ENCODE assay signal across 8 cellular contexts in genomic region chr2:45008296-45009129, GRCh38.
A peak's percentile ranks its signal among the peaks of the same experiment; 100 is the strongest.
DNase-seq lines count a peak whose midpoint lies in the region; ATAC-seq and TF ChIP-seq lines count a peak whose summit lies in the region.

No MANE protein-coding gene starts in this region.

- H3K9me3 ChIP-seq in endocrine pancreas (ENCODE audit: control insufficient read depth, low read length), result no peaks in the 10 kb centered on the region

- H3K27me3 Mint-ChIP-seq in nephron progenitor cell (ENCODE audit: low read depth, poor library complexity), result peaks cover 97% of the 10 kb centered on the region

- H3K4me1 ChIP-seq in endocrine pancreas (ENCODE audit: control insufficient read depth, insufficient read depth, low read length), result no peaks in the 10 kb centered on the region

- no peak overlapping the region for H3K27ac Mint-ChIP-seq in nephron progenitor cell

- peaks cover 61% of the 10 kb centered on the region for H3K4me1 Mint-ChIP-seq in nephron progenitor cell

- H3K27me3 ChIP-seq in endocrine pancreas (ENCODE audit: control insufficient read depth, insufficient read depth, low read length), result peaks cover 4% of the 10 kb centered on the region

- H3K36me3 ChIP-seq in endocrine pancreas (ENCODE audit: control insufficient read depth, insufficient read depth, low read length), result peaks cover 4% of the 10 kb centered on the region

- H3K4me3 ChIP-seq in endocrine pancreas (ENCODE audit: control insufficient read depth, insufficient read depth, low read length), result peak overlapping the region; percentile 61

- peak overlapping the region; percentile 86 for H3K4me3 Mint-ChIP-seq in nephron progenitor cell

- no peak for TF ChIP-seq CTCF in nephron progenitor cell (IDR thresholded peaks at IDR 0.05)

- no peaks in the 10 kb centered on the region for H3K9me3 Mint-ChIP-seq in nephron progenitor cell

- peak overlapping the region; percentile 34 for H3K9ac ChIP-seq in endocrine pancreas (ENCODE audit: control insufficient read depth, insufficient read depth, low read length)

- DNase-seq in NCI-H526 treated with DMSO at 0.1 percent for 48 hours (lab: John Stamatoyannopoulos, UW) (peak; percentile 38), nephron progenitor cell (peak; percentile 43), HCEC 1CT (no peak), inferior parietal cortex (ENCODE audit: extremely low spot score) (no peak), GDM1 (lab: John Stamatoyannopoulos, UW) (no peak), GM19238 (ENCODE audit: insufficient read length, low spot score) (no peak)

- ATAC-seq in GM19438 (IDR thresholded peaks at IDR 0.05; ENCODE audit: low read depth, unreplicated experiment), result peak; percentile 39

- H3K36me3 Mint-ChIP-seq in nephron progenitor cell (ENCODE audit: low read depth), result peaks cover 13% of the 10 kb centered on the region

Comparison
In these comparisons a context has a peak if more than half of its experiments do, and no peak if none do; other contexts are left out.
1. DNase-seq: peak in NCI-H526 treated with DMSO at 0.1 percent for 48 hours (single experiment) and nephron progenitor cell (single experiment); none in HCEC 1CT (single experiment), inferior parietal cortex (single experiment), GDM1 (single experiment) and GM19238 (single experiment).